In the genomic region with DNA sequence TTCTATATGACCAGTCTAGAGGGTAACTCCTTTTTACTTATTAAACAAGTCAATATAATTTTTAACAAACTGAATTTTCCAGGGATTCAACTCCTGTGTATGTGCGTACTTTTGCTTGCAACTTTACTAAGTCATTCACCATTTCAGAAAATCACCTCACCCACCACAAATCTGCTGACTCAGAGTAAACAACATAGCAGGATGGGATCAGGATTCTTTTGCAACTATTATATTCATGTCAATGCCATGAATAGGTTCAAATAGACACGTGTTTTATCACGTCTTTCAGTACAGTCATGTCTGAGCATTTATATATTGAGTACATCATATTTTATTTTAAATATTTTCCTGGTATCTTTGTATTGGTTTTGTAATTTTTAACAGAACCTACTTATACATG, we compare ENCODE assay signal across 21 cellular contexts. TPM values are rescaled to one million over a fixed set of nuclear protein-coding genes. Genes with fewer than 3 reads are reported as not detected.
A peak's percentile ranks its signal among the peaks of the same experiment; 100 is the strongest.
DNase-seq lines count a peak whose midpoint lies in the region; ATAC-seq, FAIRE-seq and TF ChIP-seq lines count a peak whose summit lies in the region.
"Had no signal": no experiment of that assay in that cellular context is flagged by ENCODE, and none has a peak within 500 bp of the region (broad histone marks: within the 10 kb centered on the region; RNA-seq: fewer than 3 reads in every experiment).

No MANE protein-coding gene starts in this region.

- no peak for TF ChIP-seq CTCF in RWPE1 (conservative IDR thresholded peaks at IDR 0.05; ENCODE audit: low read depth)
- no peak for TF ChIP-seq CTCF in HepG2 (CRISPR knock-in tag; IDR thresholded peaks at IDR 0.05)
- no peak for TF ChIP-seq CTCF in sigmoid colon (IDR thresholded peaks at IDR 0.05)

- POLR2A ChIA-PET in RWPE1 (lab: Yijun Ruan, JAX; ENCODE audit: low non-redundant PET) (no interaction called here), HepG2 (lab: Yijun Ruan, JAX) (no interaction called here)

- 22% methylated on average over 3 of the region's 3 CpGs for whole genome bisulfite sequencing in HepG2 (ENCODE audit: low lambda C conversion rate)
- WGBS in sigmoid colon, 2 donors: 89 to 90% methylated on average over 3 of the region's 3 CpGs

- ATAC-seq in esophagus mucosa (peak; percentile 87), HepG2 (no peak), GM19463 (IDR thresholded peaks at IDR 0.05; ENCODE audit: unreplicated experiment) (no peak), HG03565 (IDR thresholded peaks at IDR 0.05; ENCODE audit: unreplicated experiment) (no peak)
- ATAC-seq: SK-N-SH treated with all-trans-retinoic acid at 6 μM for 48 hours had no signal

- no peak overlapping the region for H3K27ac ChIP-seq in RWPE1
- no peak overlapping the region for H3K27ac ChIP-seq in HepG2 (ENCODE audit: extremely low read length, insufficient read depth, low read length)
- H3K27ac ChIP-seq in sigmoid colon: no peak overlapping the region
- H3K27ac ChIP-seq: C4-2B, HL-60 had no signal

- TF ChIP-seq EP300 in HepG2 (IDR thresholded peaks at IDR 0.05; ENCODE audit: low read depth in 2 of 2, low read length in 2 of 2): no peak
- TF ChIP-seq EP300 in HepG2 (CRISPR knock-in tag; IDR thresholded peaks at IDR 0.05; ENCODE audit: borderline replicate concordance): no peak
- no peak for TF ChIP-seq EP300 in sigmoid colon (IDR thresholded peaks at IDR 0.05)

- FAIRE-seq in HepG2 (lab: Jason Lieb, UNC): no peak
- FAIRE-seq: GM12892 had no signal

- no TSS peak for BruUV-seq in HepG2 (replicated peaks; lab: Mats Ljungman, UMichigan)

- TF ChIP-seq POLR2A in HepG2 (IDR thresholded peaks at IDR 0.05; ENCODE audit: insufficient read depth in 1 of 2, low read depth in 2 of 2, low read length in 2 of 2): no peak
- no peak for TF ChIP-seq POLR2A in sigmoid colon (IDR thresholded peaks at IDR 0.05)

- no peaks in the 10 kb centered on the region for H3K9me3 ChIP-seq in HepG2 (ENCODE audit: low read length)
- H3K9me3 ChIP-seq in sigmoid colon: no peaks in the 10 kb centered on the region

- H3K36me3 ChIP-seq in HepG2 (replicated peaks in 1 of 2; ENCODE audit: control insufficient read depth in 1 of 2, insufficient read depth in 2 of 2, low read length in 2 of 2) (no peaks in the 10 kb centered on the region), sigmoid colon (no peaks in the 10 kb centered on the region)

- no peaks in the 10 kb centered on the region for H4K20me1 ChIP-seq in HepG2 (ENCODE audit: insufficient read depth, low read length)

- CTCF ChIA-PET in RWPE1 (lab: Yijun Ruan, JAX) (no interaction called here), HepG2 (lab: Yijun Ruan, JAX; ENCODE audit: low intra/inter-chr PET ratio, low total read pairs) (no interaction called here)

- H3K4me2 ChIP-seq in HepG2 (ENCODE audit: low read depth, low read length): no peak overlapping the region

- no peak for TF ChIP-seq RAD21 in HepG2 (CRISPR knock-in tag; IDR thresholded peaks at IDR 0.05)

- H3K79me2 ChIP-seq in HepG2 (ENCODE audit: insufficient read depth, low read length): no peaks in the 10 kb centered on the region

- H3K9ac ChIP-seq in HepG2 (ENCODE audit: insufficient read depth, low read depth, low read length): no peak overlapping the region

- H3K4me3 ChIP-seq in HepG2 (replicated peaks in 1 of 3; ENCODE audit: insufficient read depth in 1 of 3, low read depth in 2 of 3, low read length in 3 of 3) (no peak overlapping the region), sigmoid colon (no peak overlapping the region)

- peaks cover 14% of the 10 kb centered on the region for H3K4me1 ChIP-seq in HepG2 (ENCODE audit: insufficient read depth, low read length)
- H3K4me1 ChIP-seq in sigmoid colon: peaks cover 0 to 9% (median 5%) of the 10 kb centered on the region in 4 donors

- DNase-seq in HCEC 1CT: peak; percentile 62
- DNase-seq in RWPE1 (ENCODE audit: low spot score): peak; percentile 5
- no peak for DNase-seq in HepG2 (ENCODE audit: low spot score)
- no peak for DNase-seq in sigmoid colon
- DNase-seq: Calu3; CD8-positive, alpha-beta memory T cell; DMS153; NCI-H1694; NCI-H446; NCI-H526; SIG-M5 had no signal

- no peak overlapping the region for H2AFZ ChIP-seq in HepG2 (ENCODE audit: low read length)

- no peaks in the 10 kb centered on the region for H3K27me3 ChIP-seq in HepG2 (ENCODE audit: control insufficient read depth in 1 of 2, insufficient read depth in 2 of 2, low read length in 2 of 2)
- H3K27me3 ChIP-seq in sigmoid colon: no peaks in the 10 kb centered on the region

- intact Hi-C loops in HepG2 (cut with micrococcal nuclease; ENCODE audit: unreplicated experiment) (no loop called here), sigmoid colon (cut with DNase I) (no loop called here)

- in situ Hi-C loops in HepG2 (cut with HindIII; ENCODE audit: extremely low pct_ligation_motif_present, low pct_unique_long_range_greater_than_20kb): no loop called here

TF ChIP-seq in HepG2, 621 proteins besides CTCF, POLR2A, EP300 and RAD21:
- TF ChIP-seq MAFK (conservative IDR thresholded peaks at IDR 0.05 in 1 of 2, IDR thresholded peaks at IDR 0.05 in 1 of 2; ENCODE audit: low read length in 2 of 2) (peak; percentile 93 to 97), MAFF (IDR thresholded peaks at IDR 0.05; ENCODE audit: low read depth, low read length) (peak; percentile 94)
- TF ChIP-seq, protein P1, sequence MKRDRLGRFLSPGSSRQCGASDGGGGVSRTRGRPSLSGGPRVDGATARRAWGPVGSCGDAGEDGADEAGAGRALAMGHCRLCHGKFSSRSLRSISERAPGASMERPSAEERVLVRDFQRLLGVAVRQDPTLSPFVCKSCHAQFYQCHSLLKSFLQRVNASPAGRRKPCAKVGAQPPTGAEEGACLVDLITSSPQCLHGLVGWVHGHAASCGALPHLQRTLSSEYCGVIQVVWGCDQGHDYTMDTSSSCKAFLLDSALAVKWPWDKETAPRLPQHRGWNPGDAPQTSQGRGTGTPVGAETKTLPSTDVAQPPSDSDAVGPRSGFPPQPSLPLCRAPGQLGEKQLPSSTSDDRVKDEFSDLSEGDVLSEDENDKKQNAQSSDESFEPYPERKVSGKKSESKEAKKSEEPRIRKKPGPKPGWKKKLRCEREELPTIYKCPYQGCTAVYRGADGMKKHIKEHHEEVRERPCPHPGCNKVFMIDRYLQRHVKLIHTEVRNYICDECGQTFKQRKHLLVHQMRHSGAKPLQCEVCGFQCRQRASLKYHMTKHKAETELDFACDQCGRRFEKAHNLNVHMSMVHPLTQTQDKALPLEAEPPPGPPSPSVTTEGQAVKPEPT (CRISPR knock-in tag; IDR thresholded peaks at IDR 0.05; ENCODE audit: low read depth): no peak
TF ChIP-seq in HepG2: peak in this region for 2.

RNA-seq across cellular contexts. Expression of a gene that starts 14.5 kb away (rescaled TPM):
- 16.9 TPM for total RNA-seq in esophagus mucosa
- total RNA-seq in HepG2 (2016; rRNA removed; fragmentation: Illumina TruSeq; extraction: Trizol): not detected in 2 replicates
- not detected in 2 replicates for total RNA-seq in HepG2 (2016; cell fraction: cytosol; rRNA removed; fragmentation: Illumina TruSeq; extraction: Trizol; ENCODE audit: low read depth)
- not detected in 2 replicates for total RNA-seq in HepG2 (2016; cell fraction: insoluble cytoplasmic fraction; rRNA removed; fragmentation: Illumina TruSeq; extraction: Trizol)
- not detected in 2 replicates for total RNA-seq in HepG2 (2016; cell fraction: membrane; rRNA removed; fragmentation: Illumina TruSeq; extraction: Trizol)
- total RNA-seq in HepG2 (2016; cell fraction: nucleus; rRNA removed; fragmentation: Illumina TruSeq; extraction: Trizol): not detected in 2 replicates
- not detected in 2 replicates for polyA plus RNA-seq in HepG2 (2011; rRNA removed)
- not detected in 2 replicates for polyA plus RNA-seq in HepG2 (2011; cell fraction: cytosol; rRNA removed)
- polyA plus RNA-seq in HepG2 (2011; cell fraction: nucleus; rRNA removed): not detected in 2 replicates
- not detected in 2 replicates for polyA plus RNA-seq in HepG2 (2012)
- not detected in 2 replicates for polyA plus RNA-seq in HepG2 (2016; cell fraction: cytosol; fragmentation: Illumina TruSeq; extraction: Trizol; ENCODE audit: low read depth)
- polyA plus RNA-seq in HepG2 (2016; cell fraction: insoluble cytoplasmic fraction; fragmentation: Illumina TruSeq; extraction: Trizol; ENCODE audit: low read depth): not detected in 2 replicates
- not detected in 2 replicates for polyA plus RNA-seq in HepG2 (2016; cell fraction: membrane; fragmentation: Illumina TruSeq; extraction: Trizol; ENCODE audit: low read depth)
- polyA plus RNA-seq in HepG2 (2016; cell fraction: nucleus; fragmentation: Illumina TruSeq; extraction: Trizol; ENCODE audit: insufficient read depth, low read depth): not detected in 2 replicates
- polyA minus RNA-seq in HepG2 (2011; rRNA and poly(A)+ RNA removed; ENCODE audit: low replicate concordance): 1.4 TPM in 1 of 2 replicates, not detected in the other
- polyA minus RNA-seq in HepG2 (2011; cell fraction: cytosol; rRNA and poly(A)+ RNA removed): not detected in 2 replicates
- not detected in 2 replicates for polyA minus RNA-seq in HepG2 (2011; cell fraction: nucleus; rRNA and poly(A)+ RNA removed)
- 10 to 100 TPM in 1 of 4 donors, 1 to 10 TPM in 3; 4.9 to 11.1 (median 7.5) TPM for total RNA-seq in sigmoid colon
- under 1 TPM; 0.60 to 0.92 (median 0.82) TPM for polyA plus RNA-seq in sigmoid colon
- total RNA-seq: A172; CD8-positive, alpha-beta memory T cell; G401; OCI-LY7 had no signal
- polyA plus RNA-seq: CD8-positive, alpha-beta memory T cell had no signal

Comparison
In these comparisons a context has a peak if more than half of its experiments do, and no peak if none do; other contexts are left out.
1. DNase-seq: peak in HCEC 1CT (single experiment) and RWPE1 (single experiment); none in HepG2 (single experiment) and sigmoid colon (single experiment).